ENCODE assay signal across 1 cellular context in the genomic region with DNA sequence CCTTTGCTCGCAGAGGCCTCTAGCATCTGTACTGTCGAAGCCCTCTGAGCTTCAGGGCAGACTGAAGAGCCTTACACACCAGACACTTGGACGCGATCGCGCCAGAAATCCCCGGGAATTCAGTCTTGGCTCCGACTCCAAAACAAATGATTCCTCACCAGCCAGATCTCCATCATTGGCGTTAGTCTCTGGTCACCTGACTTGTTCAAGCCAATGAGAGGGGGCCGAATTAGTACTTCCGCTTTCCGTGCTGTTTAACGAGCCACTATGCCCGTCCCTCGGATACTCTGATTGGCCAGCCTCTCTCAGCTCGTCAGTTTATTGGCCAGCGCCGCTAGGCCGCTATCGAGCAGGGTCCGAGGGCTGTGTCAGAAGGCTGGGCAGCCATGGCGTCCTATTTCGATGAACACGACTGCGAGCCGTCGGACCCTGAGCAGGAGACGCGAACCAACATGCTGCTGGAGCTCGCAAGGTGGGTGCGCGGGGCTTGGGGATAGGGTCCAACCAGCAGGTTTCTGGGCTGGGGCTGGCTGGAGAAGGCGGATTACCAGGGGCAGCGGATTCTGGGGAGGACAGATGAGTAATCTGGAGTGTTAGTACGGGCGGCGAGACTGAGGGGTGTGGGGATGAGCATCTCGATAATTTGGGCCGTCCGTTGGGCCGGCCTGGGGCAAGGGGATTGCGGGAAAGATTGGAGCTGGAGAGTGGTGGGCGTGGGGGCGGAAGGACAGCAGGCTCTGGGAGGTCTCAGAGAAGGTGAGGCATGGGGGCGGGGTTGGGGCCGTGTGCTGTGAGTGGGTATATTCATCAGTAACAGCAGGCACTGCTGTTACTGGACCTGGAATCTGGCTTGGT.
A peak's percentile ranks its signal among the peaks of the same experiment; 100 is the strongest.
TF ChIP-seq lines count a peak whose summit lies in the region.

A gene with protein sequence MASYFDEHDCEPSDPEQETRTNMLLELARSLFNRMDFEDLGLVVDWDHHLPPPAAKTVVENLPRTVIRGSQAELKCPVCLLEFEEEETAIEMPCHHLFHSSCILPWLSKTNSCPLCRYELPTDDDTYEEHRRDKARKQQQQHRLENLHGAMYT (plus strand): TSS at position 368 of the 855 bp plus-strand sequence. CDS start 19 bp downstream, at position 387.

TF ChIP-seq in H1, 55 proteins besides CTCF, POLR2A, EP300 and RAD21 (continued from another document):
- TF ChIP-seq RFX5 (IDR thresholded peaks at IDR 0.05; ENCODE audit: borderline replicate concordance, low read depth, low read length) (no peak), HDAC2 (IDR thresholded peaks at IDR 0.05; ENCODE audit: borderline replicate concordance in 1 of 2, low read depth in 2 of 2, low read length in 2 of 2) (0 out of 4 replicates have a peak, but pooled peaks have one; percentile 33 to 68), TCF12 (IDR thresholded peaks at IDR 0.05; ENCODE audit: low read depth, low read length) (no peak), NANOG (IDR thresholded peaks at IDR 0.05; ENCODE audit: insufficient read depth, low read depth, low read length, poor library complexity, severe bottlenecking) (no peak), SP4 (IDR thresholded peaks at IDR 0.05; ENCODE audit: low read length) (0 out of 2 replicates have a peak, but pooled peaks have one; percentile 43), SIN3A (conservative IDR thresholded peaks at IDR 0.05 in 1 of 2, IDR thresholded peaks at IDR 0.05 in 1 of 2; ENCODE audit: low read depth in 1 of 2, low read length in 2 of 2) (peak in 1 of 2 experiments; percentile 86; a peak in 2 of 4 replicates), FOSL1 (IDR thresholded peaks at IDR 0.05; ENCODE audit: insufficient read depth, low read depth, low read length) (no peak), CREB1 (IDR thresholded peaks at IDR 0.05) (0 out of 2 replicates have a peak, but pooled peaks have one; percentile 11), SUZ12 (IDR thresholded peaks at IDR 0.05; ENCODE audit: low read length) (no peak), CHD2 (IDR thresholded peaks at IDR 0.05; ENCODE audit: low read length) (peak; percentile 75), POLR2AphosphoS5 (IDR thresholded peaks at IDR 0.05; ENCODE audit: low read depth, low read length) (peak; percentile 81), CBX8 (IDR thresholded peaks at IDR 0.05; ENCODE audit: borderline replicate concordance, low read depth, low read length) (no peak), KDM4A (IDR thresholded peaks at IDR 0.05; ENCODE audit: low read depth, low read length, severe bottlenecking) (peak; percentile 56), TAF7 (optimal IDR thresholded peaks at IDR 0.05; ENCODE audit: borderline replicate concordance, low read depth, low read length) (peak; percentile 54), CTBP2 (IDR thresholded peaks at IDR 0.05; ENCODE audit: borderline replicate concordance, insufficient read depth, insufficient read length, low read length) (no peak), TBP (IDR thresholded peaks at IDR 0.05; ENCODE audit: low read depth, low read length) (peak; percentile 75; the same call in 1 of the 2 replicates), YY1 (IDR thresholded peaks at IDR 0.05; ENCODE audit: low read depth, low read length) (peak; percentile 90), ZNF274 (IDR thresholded peaks at IDR 0.05; ENCODE audit: borderline replicate concordance, extremely low read depth, low read length) (no peak), CEBPB (IDR thresholded peaks at IDR 0.05; ENCODE audit: low read depth, low read length) (no peak), SP1 (IDR thresholded peaks at IDR 0.05; ENCODE audit: low read depth, low read length) (peak; percentile 92), SIRT6 (IDR thresholded peaks at IDR 0.05; ENCODE audit: low read length) (no peak), ASH2L (IDR thresholded peaks at IDR 0.05; ENCODE audit: low read length) (peak; percentile 25), CBX5 (IDR thresholded peaks at IDR 0.05; ENCODE audit: low read depth, low read length) (no peak), HDAC6 (IDR thresholded peaks at IDR 0.05; ENCODE audit: low read depth, low read length) (no peak), KDM1A (IDR thresholded peaks at IDR 0.05; ENCODE audit: borderline replicate concordance, low read length) (no peak), BACH1 (IDR thresholded peaks at IDR 0.05; ENCODE audit: low read length) (no peak), SIX5 (IDR thresholded peaks at IDR 0.05; ENCODE audit: low read depth, low read length) (no peak), BRCA1 (IDR thresholded peaks at IDR 0.05; ENCODE audit: low read depth, low read length) (no peak), EGR1 (IDR thresholded peaks at IDR 0.05; ENCODE audit: borderline replicate concordance, low read depth, low read length) (no peak), KDM5A (IDR thresholded peaks at IDR 0.05; ENCODE audit: low read length) (no peak; the same call in 1 of the 2 replicates), JUN (IDR thresholded peaks at IDR 0.05; ENCODE audit: low read depth, low read length) (no peak), CHD1 (IDR thresholded peaks at IDR 0.05; ENCODE audit: low read depth, low read length) (no peak), RBBP5 (IDR thresholded peaks at IDR 0.05; ENCODE audit: borderline replicate concordance, low read depth, low read length) (peak; percentile 56; the same call in 1 of the 2 replicates), EZH2 (IDR thresholded peaks at IDR 0.05; ENCODE audit: low read depth, low read length, severe bottlenecking) (no peak), JUND (IDR thresholded peaks at IDR 0.05; ENCODE audit: low read length) (no peak), RNF2 (IDR thresholded peaks at IDR 0.05; ENCODE audit: borderline replicate concordance, low read depth, low read length, missing control alignments, poor library complexity, severe bottlenecking) (no peak), GTF2F1 (IDR thresholded peaks at IDR 0.05; ENCODE audit: borderline replicate concordance, low read depth, low read length) (no peak), MAFK (IDR thresholded peaks at IDR 0.05; ENCODE audit: low read depth, low read length) (no peak), TEAD4 (IDR thresholded peaks at IDR 0.05; ENCODE audit: low read depth, low read length) (no peak), SAP30 (IDR thresholded peaks at IDR 0.05; ENCODE audit: insufficient read depth, insufficient replicate concordance, low read length) (peak; percentile 91)
- TF ChIP-seq, protein P1, sequence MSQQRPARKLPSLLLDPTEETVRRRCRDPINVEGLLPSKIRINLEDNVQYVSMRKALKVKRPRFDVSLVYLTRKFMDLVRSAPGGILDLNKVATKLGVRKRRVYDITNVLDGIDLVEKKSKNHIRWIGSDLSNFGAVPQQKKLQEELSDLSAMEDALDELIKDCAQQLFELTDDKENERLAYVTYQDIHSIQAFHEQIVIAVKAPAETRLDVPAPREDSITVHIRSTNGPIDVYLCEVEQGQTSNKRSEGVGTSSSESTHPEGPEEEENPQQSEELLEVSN (IDR thresholded peaks at IDR 0.05), result no peak
- TF ChIP-seq, protein P2, sequence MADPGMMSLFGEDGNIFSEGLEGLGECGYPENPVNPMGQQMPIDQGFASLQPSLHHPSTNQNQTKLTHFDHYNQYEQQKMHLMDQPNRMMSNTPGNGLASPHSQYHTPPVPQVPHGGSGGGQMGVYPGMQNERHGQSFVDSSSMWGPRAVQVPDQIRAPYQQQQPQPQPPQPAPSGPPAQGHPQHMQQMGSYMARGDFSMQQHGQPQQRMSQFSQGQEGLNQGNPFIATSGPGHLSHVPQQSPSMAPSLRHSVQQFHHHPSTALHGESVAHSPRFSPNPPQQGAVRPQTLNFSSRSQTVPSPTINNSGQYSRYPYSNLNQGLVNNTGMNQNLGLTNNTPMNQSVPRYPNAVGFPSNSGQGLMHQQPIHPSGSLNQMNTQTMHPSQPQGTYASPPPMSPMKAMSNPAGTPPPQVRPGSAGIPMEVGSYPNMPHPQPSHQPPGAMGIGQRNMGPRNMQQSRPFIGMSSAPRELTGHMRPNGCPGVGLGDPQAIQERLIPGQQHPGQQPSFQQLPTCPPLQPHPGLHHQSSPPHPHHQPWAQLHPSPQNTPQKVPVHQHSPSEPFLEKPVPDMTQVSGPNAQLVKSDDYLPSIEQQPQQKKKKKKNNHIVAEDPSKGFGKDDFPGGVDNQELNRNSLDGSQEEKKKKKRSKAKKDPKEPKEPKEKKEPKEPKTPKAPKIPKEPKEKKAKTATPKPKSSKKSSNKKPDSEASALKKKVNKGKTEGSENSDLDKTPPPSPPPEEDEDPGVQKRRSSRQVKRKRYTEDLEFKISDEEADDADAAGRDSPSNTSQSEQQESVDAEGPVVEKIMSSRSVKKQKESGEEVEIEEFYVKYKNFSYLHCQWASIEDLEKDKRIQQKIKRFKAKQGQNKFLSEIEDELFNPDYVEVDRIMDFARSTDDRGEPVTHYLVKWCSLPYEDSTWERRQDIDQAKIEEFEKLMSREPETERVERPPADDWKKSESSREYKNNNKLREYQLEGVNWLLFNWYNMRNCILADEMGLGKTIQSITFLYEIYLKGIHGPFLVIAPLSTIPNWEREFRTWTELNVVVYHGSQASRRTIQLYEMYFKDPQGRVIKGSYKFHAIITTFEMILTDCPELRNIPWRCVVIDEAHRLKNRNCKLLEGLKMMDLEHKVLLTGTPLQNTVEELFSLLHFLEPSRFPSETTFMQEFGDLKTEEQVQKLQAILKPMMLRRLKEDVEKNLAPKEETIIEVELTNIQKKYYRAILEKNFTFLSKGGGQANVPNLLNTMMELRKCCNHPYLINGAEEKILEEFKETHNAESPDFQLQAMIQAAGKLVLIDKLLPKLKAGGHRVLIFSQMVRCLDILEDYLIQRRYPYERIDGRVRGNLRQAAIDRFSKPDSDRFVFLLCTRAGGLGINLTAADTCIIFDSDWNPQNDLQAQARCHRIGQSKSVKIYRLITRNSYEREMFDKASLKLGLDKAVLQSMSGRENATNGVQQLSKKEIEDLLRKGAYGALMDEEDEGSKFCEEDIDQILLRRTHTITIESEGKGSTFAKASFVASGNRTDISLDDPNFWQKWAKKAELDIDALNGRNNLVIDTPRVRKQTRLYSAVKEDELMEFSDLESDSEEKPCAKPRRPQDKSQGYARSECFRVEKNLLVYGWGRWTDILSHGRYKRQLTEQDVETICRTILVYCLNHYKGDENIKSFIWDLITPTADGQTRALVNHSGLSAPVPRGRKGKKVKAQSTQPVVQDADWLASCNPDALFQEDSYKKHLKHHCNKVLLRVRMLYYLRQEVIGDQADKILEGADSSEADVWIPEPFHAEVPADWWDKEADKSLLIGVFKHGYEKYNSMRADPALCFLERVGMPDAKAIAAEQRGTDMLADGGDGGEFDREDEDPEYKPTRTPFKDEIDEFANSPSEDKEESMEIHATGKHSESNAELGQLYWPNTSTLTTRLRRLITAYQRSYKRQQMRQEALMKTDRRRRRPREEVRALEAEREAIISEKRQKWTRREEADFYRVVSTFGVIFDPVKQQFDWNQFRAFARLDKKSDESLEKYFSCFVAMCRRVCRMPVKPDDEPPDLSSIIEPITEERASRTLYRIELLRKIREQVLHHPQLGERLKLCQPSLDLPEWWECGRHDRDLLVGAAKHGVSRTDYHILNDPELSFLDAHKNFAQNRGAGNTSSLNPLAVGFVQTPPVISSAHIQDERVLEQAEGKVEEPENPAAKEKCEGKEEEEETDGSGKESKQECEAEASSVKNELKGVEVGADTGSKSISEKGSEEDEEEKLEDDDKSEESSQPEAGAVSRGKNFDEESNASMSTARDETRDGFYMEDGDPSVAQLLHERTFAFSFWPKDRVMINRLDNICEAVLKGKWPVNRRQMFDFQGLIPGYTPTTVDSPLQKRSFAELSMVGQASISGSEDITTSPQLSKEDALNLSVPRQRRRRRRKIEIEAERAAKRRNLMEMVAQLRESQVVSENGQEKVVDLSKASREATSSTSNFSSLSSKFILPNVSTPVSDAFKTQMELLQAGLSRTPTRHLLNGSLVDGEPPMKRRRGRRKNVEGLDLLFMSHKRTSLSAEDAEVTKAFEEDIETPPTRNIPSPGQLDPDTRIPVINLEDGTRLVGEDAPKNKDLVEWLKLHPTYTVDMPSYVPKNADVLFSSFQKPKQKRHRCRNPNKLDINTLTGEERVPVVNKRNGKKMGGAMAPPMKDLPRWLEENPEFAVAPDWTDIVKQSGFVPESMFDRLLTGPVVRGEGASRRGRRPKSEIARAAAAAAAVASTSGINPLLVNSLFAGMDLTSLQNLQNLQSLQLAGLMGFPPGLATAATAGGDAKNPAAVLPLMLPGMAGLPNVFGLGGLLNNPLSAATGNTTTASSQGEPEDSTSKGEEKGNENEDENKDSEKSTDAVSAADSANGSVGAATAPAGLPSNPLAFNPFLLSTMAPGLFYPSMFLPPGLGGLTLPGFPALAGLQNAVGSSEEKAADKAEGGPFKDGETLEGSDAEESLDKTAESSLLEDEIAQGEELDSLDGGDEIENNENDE (IDR thresholded peaks at IDR 0.05; ENCODE audit: insufficient replicate concordance, low read length), result no peak
- TF ChIP-seq, protein P3, sequence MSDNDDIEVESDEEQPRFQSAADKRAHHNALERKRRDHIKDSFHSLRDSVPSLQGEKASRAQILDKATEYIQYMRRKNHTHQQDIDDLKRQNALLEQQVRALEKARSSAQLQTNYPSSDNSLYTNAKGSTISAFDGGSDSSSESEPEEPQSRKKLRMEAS (IDR thresholded peaks at IDR 0.05), result peak; percentile 44
- TF ChIP-seq, protein P4, sequence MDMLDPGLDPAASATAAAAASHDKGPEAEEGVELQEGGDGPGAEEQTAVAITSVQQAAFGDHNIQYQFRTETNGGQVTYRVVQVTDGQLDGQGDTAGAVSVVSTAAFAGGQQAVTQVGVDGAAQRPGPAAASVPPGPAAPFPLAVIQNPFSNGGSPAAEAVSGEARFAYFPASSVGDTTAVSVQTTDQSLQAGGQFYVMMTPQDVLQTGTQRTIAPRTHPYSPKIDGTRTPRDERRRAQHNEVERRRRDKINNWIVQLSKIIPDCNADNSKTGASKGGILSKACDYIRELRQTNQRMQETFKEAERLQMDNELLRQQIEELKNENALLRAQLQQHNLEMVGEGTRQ (IDR thresholded peaks at IDR 0.05; ENCODE audit: low read length), result peak; percentile 86
- TF ChIP-seq, protein P5, sequence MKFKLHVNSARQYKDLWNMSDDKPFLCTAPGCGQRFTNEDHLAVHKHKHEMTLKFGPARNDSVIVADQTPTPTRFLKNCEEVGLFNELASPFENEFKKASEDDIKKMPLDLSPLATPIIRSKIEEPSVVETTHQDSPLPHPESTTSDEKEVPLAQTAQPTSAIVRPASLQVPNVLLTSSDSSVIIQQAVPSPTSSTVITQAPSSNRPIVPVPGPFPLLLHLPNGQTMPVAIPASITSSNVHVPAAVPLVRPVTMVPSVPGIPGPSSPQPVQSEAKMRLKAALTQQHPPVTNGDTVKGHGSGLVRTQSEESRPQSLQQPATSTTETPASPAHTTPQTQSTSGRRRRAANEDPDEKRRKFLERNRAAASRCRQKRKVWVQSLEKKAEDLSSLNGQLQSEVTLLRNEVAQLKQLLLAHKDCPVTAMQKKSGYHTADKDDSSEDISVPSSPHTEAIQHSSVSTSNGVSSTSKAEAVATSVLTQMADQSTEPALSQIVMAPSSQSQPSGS (IDR thresholded peaks at IDR 0.05; ENCODE audit: low read length), result no peak
TF ChIP-seq in H1: peak in this region for 19.
